2 cellular contexts compared by ENCODE assay signal in the genomic region with DNA sequence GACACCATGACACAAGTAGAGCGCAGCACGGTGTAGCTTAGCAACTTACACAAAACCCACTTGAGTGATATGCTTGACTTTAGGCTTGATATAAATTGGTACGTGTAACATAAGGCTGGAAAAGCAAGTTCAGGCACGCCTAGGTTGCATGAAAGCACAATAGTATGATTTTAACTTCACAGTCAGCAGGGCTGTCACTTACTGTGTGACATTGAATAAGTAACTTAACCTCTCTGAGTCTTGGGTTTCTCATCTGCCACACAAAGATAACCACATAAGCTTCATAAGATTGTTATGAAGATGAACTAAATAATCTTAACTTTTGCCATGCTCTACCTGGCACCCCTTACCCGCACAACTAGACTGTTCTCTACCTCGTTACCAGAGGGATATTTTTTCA.
TF ChIP-seq lines count a peak whose summit lies in the region.

No MANE protein-coding gene starts in this region.

TF ChIP-seq in K562, 482 proteins besides CTCF, POLR2A, EP300 and RAD21 (continues in another document):
- peak; percentile 65 for TF ChIP-seq ADNP (tag; IDR thresholded peaks at IDR 0.05)
- no peak for TF ChIP-seq KAT8 (IDR thresholded peaks at IDR 0.05; ENCODE audit: low read depth)
- TF ChIP-seq RBM22 (IDR thresholded peaks at IDR 0.05; ENCODE audit: low read depth, low read length, poor library complexity, severe bottlenecking), result no peak
- no peak for TF ChIP-seq KLF16 (IDR thresholded peaks at IDR 0.05)
- TF ChIP-seq, protein P1, sequence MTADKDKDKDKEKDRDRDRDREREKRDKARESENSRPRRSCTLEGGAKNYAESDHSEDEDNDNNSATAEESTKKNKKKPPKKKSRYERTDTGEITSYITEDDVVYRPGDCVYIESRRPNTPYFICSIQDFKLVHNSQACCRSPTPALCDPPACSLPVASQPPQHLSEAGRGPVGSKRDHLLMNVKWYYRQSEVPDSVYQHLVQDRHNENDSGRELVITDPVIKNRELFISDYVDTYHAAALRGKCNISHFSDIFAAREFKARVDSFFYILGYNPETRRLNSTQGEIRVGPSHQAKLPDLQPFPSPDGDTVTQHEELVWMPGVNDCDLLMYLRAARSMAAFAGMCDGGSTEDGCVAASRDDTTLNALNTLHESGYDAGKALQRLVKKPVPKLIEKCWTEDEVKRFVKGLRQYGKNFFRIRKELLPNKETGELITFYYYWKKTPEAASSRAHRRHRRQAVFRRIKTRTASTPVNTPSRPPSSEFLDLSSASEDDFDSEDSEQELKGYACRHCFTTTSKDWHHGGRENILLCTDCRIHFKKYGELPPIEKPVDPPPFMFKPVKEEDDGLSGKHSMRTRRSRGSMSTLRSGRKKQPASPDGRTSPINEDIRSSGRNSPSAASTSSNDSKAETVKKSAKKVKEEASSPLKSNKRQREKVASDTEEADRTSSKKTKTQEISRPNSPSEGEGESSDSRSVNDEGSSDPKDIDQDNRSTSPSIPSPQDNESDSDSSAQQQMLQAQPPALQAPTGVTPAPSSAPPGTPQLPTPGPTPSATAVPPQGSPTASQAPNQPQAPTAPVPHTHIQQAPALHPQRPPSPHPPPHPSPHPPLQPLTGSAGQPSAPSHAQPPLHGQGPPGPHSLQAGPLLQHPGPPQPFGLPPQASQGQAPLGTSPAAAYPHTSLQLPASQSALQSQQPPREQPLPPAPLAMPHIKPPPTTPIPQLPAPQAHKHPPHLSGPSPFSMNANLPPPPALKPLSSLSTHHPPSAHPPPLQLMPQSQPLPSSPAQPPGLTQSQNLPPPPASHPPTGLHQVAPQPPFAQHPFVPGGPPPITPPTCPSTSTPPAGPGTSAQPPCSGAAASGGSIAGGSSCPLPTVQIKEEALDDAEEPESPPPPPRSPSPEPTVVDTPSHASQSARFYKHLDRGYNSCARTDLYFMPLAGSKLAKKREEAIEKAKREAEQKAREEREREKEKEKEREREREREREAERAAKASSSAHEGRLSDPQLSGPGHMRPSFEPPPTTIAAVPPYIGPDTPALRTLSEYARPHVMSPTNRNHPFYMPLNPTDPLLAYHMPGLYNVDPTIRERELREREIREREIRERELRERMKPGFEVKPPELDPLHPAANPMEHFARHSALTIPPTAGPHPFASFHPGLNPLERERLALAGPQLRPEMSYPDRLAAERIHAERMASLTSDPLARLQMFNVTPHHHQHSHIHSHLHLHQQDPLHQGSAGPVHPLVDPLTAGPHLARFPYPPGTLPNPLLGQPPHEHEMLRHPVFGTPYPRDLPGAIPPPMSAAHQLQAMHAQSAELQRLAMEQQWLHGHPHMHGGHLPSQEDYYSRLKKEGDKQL (CRISPR knock-in tag; IDR thresholded peaks at IDR 0.05; ENCODE audit: borderline replicate concordance), result no peak
- no peak for TF ChIP-seq ZNF592 (IDR thresholded peaks at IDR 0.05)
- no peak for TF ChIP-seq MEIS2 (IDR thresholded peaks at IDR 0.05; ENCODE audit: partially characterized antibody)
- TF ChIP-seq, protein P2, sequence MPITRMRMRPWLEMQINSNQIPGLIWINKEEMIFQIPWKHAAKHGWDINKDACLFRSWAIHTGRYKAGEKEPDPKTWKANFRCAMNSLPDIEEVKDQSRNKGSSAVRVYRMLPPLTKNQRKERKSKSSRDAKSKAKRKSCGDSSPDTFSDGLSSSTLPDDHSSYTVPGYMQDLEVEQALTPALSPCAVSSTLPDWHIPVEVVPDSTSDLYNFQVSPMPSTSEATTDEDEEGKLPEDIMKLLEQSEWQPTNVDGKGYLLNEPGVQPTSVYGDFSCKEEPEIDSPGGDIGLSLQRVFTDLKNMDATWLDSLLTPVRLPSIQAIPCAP (CRISPR knock-in tag; IDR thresholded peaks at IDR 0.05; ENCODE audit: borderline replicate concordance), result no peak
- no peak for TF ChIP-seq ZNF583 (CRISPR knock-in tag; IDR thresholded peaks at IDR 0.05)
- TF ChIP-seq ETS1 (conservative IDR thresholded peaks at IDR 0.05; ENCODE audit: control insufficient read depth, low read depth, low read length), result no peak
- peak; percentile 66 for TF ChIP-seq ZFP36 (IDR thresholded peaks at IDR 0.05; ENCODE audit: low read depth, low read length, partially characterized antibody)
- TF ChIP-seq BMI1 (IDR thresholded peaks at IDR 0.05; ENCODE audit: low read length), result no peak
- no peak for TF ChIP-seq SMAD4 (CRISPR knock-in tag; conservative IDR thresholded peaks at IDR 0.05)
- no peak for TF ChIP-seq MYC (IDR thresholded peaks at IDR 0.05; ENCODE audit: low read depth, low read length)
- no peak for TF ChIP-seq MYC (CRISPR knock-in tag; IDR thresholded peaks at IDR 0.05; ENCODE audit: borderline replicate concordance, low read depth)

TF ChIP-seq in HEK293T, 16 proteins besides CTCF, POLR2A, EP300 and RAD21:
- TF ChIP-seq ELF4 (IDR thresholded peaks at IDR 0.05) (no peak), SP1 (IDR thresholded peaks at IDR 0.05) (no peak), BHLHE40 (IDR thresholded peaks at IDR 0.05; ENCODE audit: borderline replicate concordance) (no peak), L3MBTL2 (conservative IDR thresholded peaks at IDR 0.05) (no peak), HDGF (IDR thresholded peaks at IDR 0.05; ENCODE audit: borderline replicate concordance) (no peak), TARDBP (IDR thresholded peaks at IDR 0.05) (no peak), FOXM1 (IDR thresholded peaks at IDR 0.05; ENCODE audit: borderline replicate concordance) (no peak), FOXK2 (IDR thresholded peaks at IDR 0.05) (no peak), ZNF384 (IDR thresholded peaks at IDR 0.05) (no peak), NFRKB (IDR thresholded peaks at IDR 0.05) (no peak), FOXA1 (IDR thresholded peaks at IDR 0.05) (no peak), ARNT (IDR thresholded peaks at IDR 0.05) (no peak), SUZ12 (IDR thresholded peaks at IDR 0.05) (no peak), LEF1 (IDR thresholded peaks at IDR 0.05; ENCODE audit: borderline replicate concordance) (no peak)
- TF ChIP-seq, protein P3, sequence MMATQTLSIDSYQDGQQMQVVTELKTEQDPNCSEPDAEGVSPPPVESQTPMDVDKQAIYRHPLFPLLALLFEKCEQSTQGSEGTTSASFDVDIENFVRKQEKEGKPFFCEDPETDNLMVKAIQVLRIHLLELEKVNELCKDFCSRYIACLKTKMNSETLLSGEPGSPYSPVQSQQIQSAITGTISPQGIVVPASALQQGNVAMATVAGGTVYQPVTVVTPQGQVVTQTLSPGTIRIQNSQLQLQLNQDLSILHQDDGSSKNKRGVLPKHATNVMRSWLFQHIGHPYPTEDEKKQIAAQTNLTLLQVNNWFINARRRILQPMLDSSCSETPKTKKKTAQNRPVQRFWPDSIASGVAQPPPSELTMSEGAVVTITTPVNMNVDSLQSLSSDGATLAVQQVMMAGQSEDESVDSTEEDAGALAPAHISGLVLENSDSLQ (IDR thresholded peaks at IDR 0.05), result no peak
